15 cellular contexts compared by ENCODE assay signal in genomic region chr16:17348042-17348783, GRCh38.
DNase-seq lines count a peak whose midpoint lies in the region; ATAC-seq and TF ChIP-seq lines count a peak whose summit lies in the region.
"Had no signal": no experiment of that assay in that cellular context is flagged by ENCODE, and none has a peak within 500 bp of the region (broad histone marks: within the 10 kb centered on the region; RNA-seq: fewer than 3 reads in every experiment).

No MANE protein-coding gene starts in this region.

- WGBS in body of pancreas, 2 donors, result 82 to 93% methylated on average over 10 to 11 of the region's 11 CpGs

- ATAC-seq in T-helper 17 cell (no peak), body of pancreas (no peak)
- ATAC-seq in naive thymus-derived CD8-positive, alpha-beta T cell, result no peak
- ATAC-seq: CD8-positive, alpha-beta T cell; SK-N-SH treated with all-trans-retinoic acid at 6 μM for 48 hours had no signal

- BruUV-seq in A673 (replicated peaks; lab: Mats Ljungman, UMichigan), result no TSS peak

- peaks cover 87% of the 10 kb centered on the region for H3K4me1 Mint-ChIP-seq in CD14-positive monocyte
- H3K4me1 Mint-ChIP-seq in CD8-positive, alpha-beta memory T cell, result peaks cover 60 to 80% (median 76%) of the 10 kb centered on the region in 3 donors
- peaks cover 44% of the 10 kb centered on the region for H3K4me1 Mint-ChIP-seq in T-helper 17 cell
- H3K4me1 Mint-ChIP-seq in naive thymus-derived CD8-positive, alpha-beta T cell, result peaks cover 32 to 92% (median 58%) of the 10 kb centered on the region in 4 donors

- no peaks in the 10 kb centered on the region for H3K27me3 ChIP-seq in CD8-positive, alpha-beta memory T cell (ENCODE audit: insufficient read depth, low read length, poor library complexity, severe bottlenecking)
- H3K27me3 ChIP-seq in A673 (replicated peaks; ENCODE audit: insufficient read depth, low read depth, low read length, poor library complexity) (no peaks in the 10 kb centered on the region), body of pancreas (no peaks in the 10 kb centered on the region)

- H3K36me3 Mint-ChIP-seq in CD14-positive monocyte, result peaks cover 15 to 25% of the 10 kb centered on the region in 2 donors
- peaks cover 0 to 11% (median 8%) of the 10 kb centered on the region in 3 donors for H3K36me3 Mint-ChIP-seq in CD8-positive, alpha-beta memory T cell
- no peaks in the 10 kb centered on the region for H3K36me3 Mint-ChIP-seq in T-helper 17 cell (ENCODE audit: low read depth)
- H3K36me3 Mint-ChIP-seq in naive thymus-derived CD8-positive, alpha-beta T cell, result peaks cover 0 to 9% (median 2%) of the 10 kb centered on the region in 3 donors

- no peaks in the 10 kb centered on the region for H3K36me3 ChIP-seq in CD8-positive, alpha-beta memory T cell (ENCODE audit: insufficient read depth, low read length)
- no peaks in the 10 kb centered on the region for H3K36me3 ChIP-seq in A673 (ENCODE audit: insufficient read depth, low read length, poor library complexity, severe bottlenecking)
- no peaks in the 10 kb centered on the region for H3K36me3 ChIP-seq in body of pancreas (replicated peaks in 1 of 2; ENCODE audit: insufficient read depth in 1 of 2, low read depth in 2 of 2)

- DNase-seq in CD14-positive monocyte (ENCODE audit: low spot score) (no peak), T-helper 17 cell (no peak), coronary artery (ENCODE audit: low spot score) (no peak), A673 (ENCODE audit: low spot score) (no peak), body of pancreas (no peak)
- no peak for DNase-seq in CD8-positive, alpha-beta memory T cell
- DNase-seq in naive thymus-derived CD8-positive, alpha-beta T cell, result no peak
- DNase-seq: activated naive CD4-positive, alpha-beta T cell; CD8-positive, alpha-beta T cell; NCI-H2171; OCI-M1; stimulated activated CD4-positive, alpha-beta T cell treated with anti-CD3 and anti-CD28 coated beads, Interleukin-1b, Interleukin-23, amount 100 ng/mL, for 48 hours had no signal

- H3K9me3 Mint-ChIP-seq in CD14-positive monocyte, result peaks cover 0 to 4% (median 2%) of the 10 kb centered on the region in 7 donors
- H3K9me3 Mint-ChIP-seq in CD8-positive, alpha-beta memory T cell, result no peaks in the 10 kb centered on the region
- H3K9me3 Mint-ChIP-seq in naive thymus-derived CD8-positive, alpha-beta T cell, result peaks cover 0 to 2% (median 0%) of the 10 kb centered on the region in 9 donors
- H3K9me3 Mint-ChIP-seq: CD8-positive, alpha-beta T cell had no signal

- H3K27ac Mint-ChIP-seq in CD14-positive monocyte, result peak overlapping the region; percentile 72 to 90 (median 78)
- peak overlapping the region in 7 of 8 donors; percentile 11 to 92 (median 43) for H3K27ac Mint-ChIP-seq in CD8-positive, alpha-beta memory T cell
- H3K27ac Mint-ChIP-seq in T-helper 17 cell, result peak overlapping the region; percentile 95
- peak overlapping the region in 8 of 10 donors; percentile 17 to 92 (median 74) for H3K27ac Mint-ChIP-seq in naive thymus-derived CD8-positive, alpha-beta T cell

- CTCF ChIA-PET in CD8-positive, alpha-beta memory T cell (lab: Charles Lee), result interaction anchor here (0.8 kb wide), 1 partner anchor 18 kb away, joined by 3 read pairs; no protein-coding TSS in a partner anchor
- CTCF ChIA-PET in A673 (lab: Charles Lee), result no interaction called here

- POLR2A ChIA-PET in CD8-positive, alpha-beta memory T cell (lab: Charles Lee), result interaction anchor here (0.5 kb wide), 1 partner anchor 20 kb away, joined by 8 read pairs; no protein-coding TSS in a partner anchor
- POLR2A ChIA-PET in naive thymus-derived CD8-positive, alpha-beta T cell (lab: Charles Lee), result interaction anchor here (0.5 to 1.4 kb wide), 2 partner anchors 12 to 61 kb away, joined by 4 to 6 read pairs; no protein-coding TSS in a partner anchor
- POLR2A ChIA-PET in A673 (lab: Charles Lee; ENCODE audit: low non-redundant PET), result no interaction called here

- intact Hi-C loops in CD14-positive monocyte (cut with micrococcal nuclease), result no loop called here
- intact Hi-C loops in A673 (cut with micrococcal nuclease; ENCODE audit: unreplicated experiment), result no loop called here
- intact Hi-C loops in body of pancreas (cut with DNase I), result no loop called here

- no peak overlapping the region for H3K27ac ChIP-seq in CD8-positive, alpha-beta memory T cell (ENCODE audit: low read depth, low read length)
- H3K27ac ChIP-seq in coronary artery, result no peak overlapping the region
- H3K27ac ChIP-seq in A673 (ENCODE audit: low read depth, low read length, poor library complexity, severe bottlenecking), result no peak overlapping the region
- no peak overlapping the region for H3K27ac ChIP-seq in body of pancreas
- H3K27ac ChIP-seq: epithelial cell of prostate had no signal

- peaks cover 53% of the 10 kb centered on the region for H3K4me1 ChIP-seq in CD8-positive, alpha-beta memory T cell (ENCODE audit: insufficient read depth, low read length)
- H3K4me1 ChIP-seq in A673 (ENCODE audit: insufficient read depth, low read length, poor library complexity, severe bottlenecking) (no peaks in the 10 kb centered on the region), body of pancreas (no peaks in the 10 kb centered on the region)

- H3K27me3 Mint-ChIP-seq in CD14-positive monocyte (ENCODE audit: low read depth in 3 of 3) (peaks cover 0 to 3% (median 0%) of the 10 kb centered on the region in 3 donors), T-helper 17 cell (no peaks in the 10 kb centered on the region)
- no peaks in the 10 kb centered on the region for H3K27me3 Mint-ChIP-seq in CD8-positive, alpha-beta memory T cell
- no peaks in the 10 kb centered on the region for H3K27me3 Mint-ChIP-seq in naive thymus-derived CD8-positive, alpha-beta T cell

- TF ChIP-seq POLR2A in body of pancreas (IDR thresholded peaks at IDR 0.05), result no peak

- peak overlapping the region in 1 of 2 donors; percentile 57 for H3K4me3 Mint-ChIP-seq in CD14-positive monocyte
- peak overlapping the region in 3 of 7 donors; percentile 13 to 56 (median 36) for H3K4me3 Mint-ChIP-seq in CD8-positive, alpha-beta memory T cell
- peak overlapping the region; percentile 75 for H3K4me3 Mint-ChIP-seq in T-helper 17 cell
- no peak overlapping the region for H3K4me3 Mint-ChIP-seq in naive thymus-derived CD8-positive, alpha-beta T cell
- H3K4me3 Mint-ChIP-seq: CD8-positive, alpha-beta T cell had no signal

- no peak overlapping the region for H3K4me3 ChIP-seq in CD8-positive, alpha-beta memory T cell (ENCODE audit: low read length)
- H3K4me3 ChIP-seq in coronary artery, result no peak overlapping the region
- H3K4me3 ChIP-seq in A673 (ENCODE audit: low read depth, low read length, poor library complexity, severe bottlenecking), result no peak overlapping the region
- H3K4me3 ChIP-seq in body of pancreas, result no peak overlapping the region
- H3K4me3 ChIP-seq: mucosa of descending colon had no signal

- H3K9me3 ChIP-seq in CD8-positive, alpha-beta memory T cell (ENCODE audit: low read length), result no peaks in the 10 kb centered on the region
- H3K9me3 ChIP-seq in T-helper 17 cell (ENCODE audit: control insufficient read depth, low read length, poor library complexity, severe bottlenecking) (no peaks in the 10 kb centered on the region), A673 (ENCODE audit: low read depth, low read length, poor library complexity, severe bottlenecking) (no peaks in the 10 kb centered on the region), body of pancreas (no peaks in the 10 kb centered on the region)
- H3K9me3 ChIP-seq: mucosa of descending colon had no signal

- no peak for TF ChIP-seq CTCF in CD14-positive monocyte (IDR thresholded peaks at IDR 0.05)
- no peak for TF ChIP-seq CTCF in coronary artery (IDR thresholded peaks at IDR 0.05)
- no peak for TF ChIP-seq CTCF in A673 (conservative IDR thresholded peaks at IDR 0.05; ENCODE audit: low read depth, low read length)
- no peak for TF ChIP-seq CTCF in body of pancreas (IDR thresholded peaks at IDR 0.05)

Comparison
In these comparisons a context has a peak if more than half of its experiments do, and no peak if none do; other contexts are left out.
1. H3K27ac Mint-ChIP-seq: peak in every context shown above with its lines; median percentile 95 in T-helper 17 cell; 78 in CD14-positive monocyte; 74 in naive thymus-derived CD8-positive, alpha-beta T cell; 43 in CD8-positive, alpha-beta memory T cell.